In genomic region chr5:143355710-143356109, GRCh38 we compare ENCODE assay signal across 8 cellular contexts. TPM values are rescaled to one million over a fixed set of nuclear protein-coding genes. Genes with fewer than 3 reads are reported as not detected.
DNase-seq lines count a peak whose midpoint lies in the region; ATAC-seq lines count a peak whose summit lies in the region.

No MANE protein-coding gene starts in this region.

- ATAC-seq in GM18868 (IDR thresholded peaks at IDR 0.05; ENCODE audit: unreplicated experiment) = peak; percentile 30
- peak; percentile 87 for ATAC-seq in left ventricle myocardium superior
- no peak for ATAC-seq in HG03439 (IDR thresholded peaks at IDR 0.05; ENCODE audit: unreplicated experiment)

- peaks cover 72% of the 10 kb centered on the region for H3K4me1 Mint-ChIP-seq in activated naive CD8-positive, alpha-beta T cell treated with anti-CD3 and anti-CD28 coated beads for 36 hours

- H3K36me3 Mint-ChIP-seq in activated naive CD8-positive, alpha-beta T cell treated with anti-CD3 and anti-CD28 coated beads for 36 hours = peaks cover 4% of the 10 kb centered on the region

- no peak overlapping the region for H3K4me3 Mint-ChIP-seq in activated naive CD8-positive, alpha-beta T cell treated with anti-CD3 and anti-CD28 coated beads for 36 hours

- DNase-seq in 8988T = peak; percentile 17
- DNase-seq in NCI-H82 (lab: John Stamatoyannopoulos, UW) = peak; percentile 56
- DNase-seq in activated naive CD8-positive, alpha-beta T cell treated with anti-CD3 and anti-CD28 coated beads for 36 hours = no peak
- peak; percentile 53 for DNase-seq in left ventricle myocardium superior
- DNase-seq in stimulated activated CD4-positive, alpha-beta T cell treated with anti-CD3 and anti-CD28 coated beads, Interleukin-12 subunit alpha, Interleukin-12 subunit beta, amount 100 ng/mL, for 4 hours = peak; percentile 10
- no peak for DNase-seq in GM19240 (ENCODE audit: insufficient read length, low spot score)

- H3K27me3 Mint-ChIP-seq in activated naive CD8-positive, alpha-beta T cell treated with anti-CD3 and anti-CD28 coated beads for 36 hours = no peaks in the 10 kb centered on the region

- no peaks in the 10 kb centered on the region for H3K9me3 Mint-ChIP-seq in activated naive CD8-positive, alpha-beta T cell treated with anti-CD3 and anti-CD28 coated beads for 36 hours

- intact Hi-C loops in left ventricle myocardium superior (cut with micrococcal nuclease) = no loop called here

- H3K27ac Mint-ChIP-seq in activated naive CD8-positive, alpha-beta T cell treated with anti-CD3 and anti-CD28 coated beads for 36 hours = peak overlapping the region; percentile 56

RNA-seq across cellular contexts. Expression of gene NR3C1, which starts 47.8 kb away (rescaled TPM):
- 10 to 100 TPM; 51.2 to 54.0 TPM for total RNA-seq in activated naive CD8-positive, alpha-beta T cell treated with anti-CD3 and anti-CD28 coated beads for 36 hours
- 53.0 TPM for total RNA-seq in left ventricle myocardium superior

Comparison
In these comparisons a context has a peak if more than half of its experiments do, and no peak if none do; other contexts are left out.
1. DNase-seq: peak in 8988T (single experiment), NCI-H82 (single experiment), left ventricle myocardium superior (single experiment) and stimulated activated CD4-positive, alpha-beta T cell treated with anti-CD3 and anti-CD28 coated beads, Interleukin-12 subunit alpha, Interleukin-12 subunit beta, amount 100 ng/mL, for 4 hours (single experiment); none in activated naive CD8-positive, alpha-beta T cell treated with anti-CD3 and anti-CD28 coated beads for 36 hours (single experiment) and GM19240 (single experiment).